8 cellular contexts compared by ENCODE assay signal in the genomic region with DNA sequence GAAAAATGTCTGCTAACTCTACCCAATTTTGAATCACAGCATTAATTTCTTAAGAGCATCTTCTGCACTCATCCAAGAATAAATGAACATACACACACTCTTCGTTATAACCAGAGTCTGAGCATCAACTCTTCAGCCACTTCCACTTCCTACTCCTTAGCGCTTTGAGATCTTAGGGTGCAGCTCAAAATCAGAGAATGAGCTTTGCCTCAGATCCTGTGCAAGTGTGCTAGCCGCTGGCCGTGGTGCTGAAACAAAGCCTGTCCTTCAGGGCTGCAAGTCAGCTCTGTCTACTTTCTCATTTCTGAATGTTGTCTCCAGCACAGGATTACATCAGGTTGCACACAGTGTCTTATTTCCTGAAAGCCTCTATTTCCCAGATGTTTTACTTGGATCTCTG.
DNase-seq lines count a peak whose midpoint lies in the region; ATAC-seq and TF ChIP-seq lines count a peak whose summit lies in the region.

No MANE protein-coding gene starts in this region.

- intact Hi-C loops in activated CD4-positive, alpha-beta memory T cell treated with anti-CD3 and anti-CD28 coated beads for 36 hours (cut with micrococcal nuclease), result no loop called here
- intact Hi-C loops in psoas muscle (cut with DNase I), result no loop called here

- no peaks in the 10 kb centered on the region for H3K9me3 Mint-ChIP-seq in activated CD4-positive, alpha-beta memory T cell treated with anti-CD3 and anti-CD28 coated beads for 36 hours

- H3K4me3 ChIP-seq in psoas muscle, result no peak overlapping the region

- 3 to 13% (median 9%) methylated on average over 4 of the region's 4 CpGs for WGBS in psoas muscle, 3 donors

- H3K4me1 Mint-ChIP-seq in activated CD4-positive, alpha-beta memory T cell treated with anti-CD3 and anti-CD28 coated beads for 36 hours (ENCODE audit: low read depth), result no peaks in the 10 kb centered on the region

- peaks cover 0 to 2% (median 1%) of the 10 kb centered on the region in 3 donors for H3K27me3 ChIP-seq in psoas muscle (ENCODE audit: insufficient read depth in 3 of 3, low read length in 2 of 3)

- no peak for TF ChIP-seq CTCF in omental fat pad (IDR thresholded peaks at IDR 0.05)
- no peak for TF ChIP-seq CTCF in psoas muscle (IDR thresholded peaks at IDR 0.05)

- POLR2A ChIA-PET in HEK293T (lab: Yijun Ruan, JAX), result no interaction called here
- POLR2A ChIA-PET in activated CD4-positive, alpha-beta memory T cell treated with anti-CD3 and anti-CD28 coated beads for 36 hours (lab: Charles Lee), result no interaction called here

- peak; percentile 40 for DNase-seq in AG20443 (ENCODE audit: low spot score)
- peak; percentile 57 for DNase-seq in HEK293T (ENCODE audit: extremely low spot score)
- DNase-seq in activated CD4-positive, alpha-beta memory T cell treated with anti-CD3 and anti-CD28 coated beads for 36 hours, result peak; percentile 34
- DNase-seq in iris pigment epithelial cell (ENCODE audit: low read depth), result peak; percentile 47
- DNase-seq in omental fat pad (ENCODE audit: low spot score), result no peak
- no peak for DNase-seq in psoas muscle

- H3K36me3 Mint-ChIP-seq in activated CD4-positive, alpha-beta memory T cell treated with anti-CD3 and anti-CD28 coated beads for 36 hours, result no peaks in the 10 kb centered on the region

- CTCF ChIA-PET in HEK293T (lab: Yijun Ruan, JAX), result no interaction called here
- CTCF ChIA-PET in activated CD4-positive, alpha-beta memory T cell treated with anti-CD3 and anti-CD28 coated beads for 36 hours (lab: Charles Lee), result no interaction called here

- H3K4me1 ChIP-seq in psoas muscle, result no peaks in the 10 kb centered on the region

- no peak overlapping the region for H3K27ac ChIP-seq in psoas muscle

- H3K4me3 Mint-ChIP-seq in activated CD4-positive, alpha-beta memory T cell treated with anti-CD3 and anti-CD28 coated beads for 36 hours, result no peak overlapping the region

- H3K27ac Mint-ChIP-seq in activated CD4-positive, alpha-beta memory T cell treated with anti-CD3 and anti-CD28 coated beads for 36 hours, result no peak overlapping the region

- H3K36me3 ChIP-seq in psoas muscle (ENCODE audit: insufficient read depth in 1 of 2, low read depth in 1 of 2), result no peaks in the 10 kb centered on the region

- peaks cover 11% of the 10 kb centered on the region for H3K27me3 Mint-ChIP-seq in activated CD4-positive, alpha-beta memory T cell treated with anti-CD3 and anti-CD28 coated beads for 36 hours

- ATAC-seq in HG03521 (IDR thresholded peaks at IDR 0.05; ENCODE audit: unreplicated experiment) (no peak), omental fat pad (ENCODE audit: low FRiP score) (no peak), HG02885 (IDR thresholded peaks at IDR 0.05; ENCODE audit: poor library complexity, unreplicated experiment) (no peak), psoas muscle (no peak)

- H3K9me3 ChIP-seq in psoas muscle, result peaks cover 5% of the 10 kb centered on the region

TF ChIP-seq in HEK293T, 16 proteins besides CTCF, POLR2A, EP300 and RAD21:
- TF ChIP-seq LEF1 (IDR thresholded peaks at IDR 0.05; ENCODE audit: borderline replicate concordance) (no peak), TARDBP (IDR thresholded peaks at IDR 0.05) (no peak), FOXA1 (IDR thresholded peaks at IDR 0.05) (no peak), ELF4 (IDR thresholded peaks at IDR 0.05) (no peak), ARNT (IDR thresholded peaks at IDR 0.05) (no peak), FOXK2 (IDR thresholded peaks at IDR 0.05) (no peak), ZNF384 (IDR thresholded peaks at IDR 0.05) (no peak)
TF ChIP-seq in HEK293T: peak in this region for 0.

Comparison
In these comparisons a context has a peak if more than half of its experiments do, and no peak if none do; other contexts are left out.
1. DNase-seq: peak in AG20443 (single experiment), HEK293T (single experiment), activated CD4-positive, alpha-beta memory T cell treated with anti-CD3 and anti-CD28 coated beads for 36 hours (single experiment) and iris pigment epithelial cell (single experiment); none in omental fat pad (single experiment) and psoas muscle (0 of 2).